1 cellular context compared by ENCODE assay signal in the genomic region with DNA sequence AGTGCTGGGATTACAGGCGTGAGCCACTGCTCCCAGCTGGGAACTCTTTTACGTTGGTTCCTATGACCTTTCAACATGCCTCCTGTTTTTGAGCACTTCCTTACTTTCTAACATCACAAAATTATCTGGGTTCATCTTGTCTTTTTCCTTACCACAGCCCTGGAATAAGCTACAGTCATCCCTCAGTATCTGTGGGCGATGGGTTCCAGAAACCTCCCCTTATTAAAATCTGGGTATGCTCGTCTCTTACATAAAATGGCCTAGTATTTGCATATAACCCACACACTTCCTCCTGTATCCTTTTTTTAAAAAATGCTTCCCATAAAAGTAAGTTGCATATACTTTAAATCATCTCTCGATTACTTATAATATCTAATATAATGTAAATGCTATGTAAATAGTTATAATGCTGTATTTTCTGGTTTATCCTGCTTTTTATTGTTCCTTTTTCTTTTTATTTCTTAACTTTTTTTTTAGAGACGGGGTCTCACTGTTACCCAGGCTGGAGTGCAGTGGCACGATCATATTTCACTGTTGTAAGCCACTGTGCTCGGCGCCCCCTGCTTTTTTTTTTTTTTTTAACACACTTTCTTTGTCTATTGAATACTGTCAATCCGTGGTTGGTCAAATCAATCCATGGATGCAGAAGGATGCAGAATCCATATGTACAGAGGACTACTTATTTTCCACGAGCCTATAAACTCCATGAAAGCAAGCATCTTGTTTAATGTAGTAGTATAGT.
TF ChIP-seq lines count a peak whose summit lies in the region.

No MANE protein-coding gene starts in this region.

TF ChIP-seq in HCT116, 20 proteins besides CTCF, POLR2A, EP300 and RAD21:
- no peak for TF ChIP-seq CBX3 (IDR thresholded peaks at IDR 0.05; ENCODE audit: low read depth)
- no peak for TF ChIP-seq ATF3 (IDR thresholded peaks at IDR 0.05)
- TF ChIP-seq ZNF274 (IDR thresholded peaks at IDR 0.05; ENCODE audit: low read depth, low read length), result no peak
- TF ChIP-seq ZFX (IDR thresholded peaks at IDR 0.05), result no peak
- no peak for TF ChIP-seq CEBPB (IDR thresholded peaks at IDR 0.05; ENCODE audit: low read depth)
- no peak for TF ChIP-seq YY1 (IDR thresholded peaks at IDR 0.05; ENCODE audit: extremely low read depth, insufficient replicate concordance, low read depth, low read length)
- TF ChIP-seq SP1 (IDR thresholded peaks at IDR 0.05; ENCODE audit: low read depth), result no peak
- TF ChIP-seq TCF7L2 (IDR thresholded peaks at IDR 0.05; ENCODE audit: borderline replicate concordance, extremely low read depth, insufficient read depth, insufficient read length), result no peak
- no peak for TF ChIP-seq ELF1 (IDR thresholded peaks at IDR 0.05; ENCODE audit: borderline replicate concordance, low read depth)
- TF ChIP-seq, protein P1, sequence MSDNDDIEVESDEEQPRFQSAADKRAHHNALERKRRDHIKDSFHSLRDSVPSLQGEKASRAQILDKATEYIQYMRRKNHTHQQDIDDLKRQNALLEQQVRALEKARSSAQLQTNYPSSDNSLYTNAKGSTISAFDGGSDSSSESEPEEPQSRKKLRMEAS (IDR thresholded peaks at IDR 0.05), result no peak
- TF ChIP-seq REST (IDR thresholded peaks at IDR 0.05; ENCODE audit: low read depth), result no peak
- no peak for TF ChIP-seq SIN3A (IDR thresholded peaks at IDR 0.05; ENCODE audit: low read depth)
- no peak for TF ChIP-seq POLR2AphosphoS5 (IDR thresholded peaks at IDR 0.05; ENCODE audit: low read depth, low read length)
- TF ChIP-seq SRF (IDR thresholded peaks at IDR 0.05; ENCODE audit: low read depth), result no peak
- TF ChIP-seq EZH2phosphoT487 (IDR thresholded peaks at IDR 0.05; ENCODE audit: borderline replicate concordance), result no peak
- no peak for TF ChIP-seq FOSL1 (IDR thresholded peaks at IDR 0.05; ENCODE audit: low read depth)
- TF ChIP-seq EGR1 (IDR thresholded peaks at IDR 0.05; ENCODE audit: low read depth), result no peak
- no peak for TF ChIP-seq JUND (IDR thresholded peaks at IDR 0.05)
- TF ChIP-seq EZH2 (IDR thresholded peaks at IDR 0.05), result no peak
- TF ChIP-seq, protein P2, sequence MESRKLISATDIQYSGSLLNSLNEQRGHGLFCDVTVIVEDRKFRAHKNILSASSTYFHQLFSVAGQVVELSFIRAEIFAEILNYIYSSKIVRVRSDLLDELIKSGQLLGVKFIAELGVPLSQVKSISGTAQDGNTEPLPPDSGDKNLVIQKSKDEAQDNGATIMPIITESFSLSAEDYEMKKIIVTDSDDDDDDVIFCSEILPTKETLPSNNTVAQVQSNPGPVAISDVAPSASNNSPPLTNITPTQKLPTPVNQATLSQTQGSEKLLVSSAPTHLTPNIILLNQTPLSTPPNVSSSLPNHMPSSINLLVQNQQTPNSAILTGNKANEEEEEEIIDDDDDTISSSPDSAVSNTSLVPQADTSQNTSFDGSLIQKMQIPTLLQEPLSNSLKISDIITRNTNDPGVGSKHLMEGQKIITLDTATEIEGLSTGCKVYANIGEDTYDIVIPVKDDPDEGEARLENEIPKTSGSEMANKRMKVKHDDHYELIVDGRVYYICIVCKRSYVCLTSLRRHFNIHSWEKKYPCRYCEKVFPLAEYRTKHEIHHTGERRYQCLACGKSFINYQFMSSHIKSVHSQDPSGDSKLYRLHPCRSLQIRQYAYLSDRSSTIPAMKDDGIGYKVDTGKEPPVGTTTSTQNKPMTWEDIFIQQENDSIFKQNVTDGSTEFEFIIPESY (IDR thresholded peaks at IDR 0.05; ENCODE audit: extremely low read depth, insufficient replicate concordance, low read length), result no peak
